ENCODE assay signal across 9 cellular contexts in genomic region chr16:4515611-4516233, GRCh38. TPM values are rescaled to one million over a fixed set of nuclear protein-coding genes. Genes with fewer than 3 reads are reported as not detected.
DNase-seq lines count a peak whose midpoint lies in the region; ATAC-seq and TF ChIP-seq lines count a peak whose summit lies in the region.
"Had no signal": no experiment of that assay in that cellular context is flagged by ENCODE, and none has a peak within 500 bp of the region (broad histone marks: within the 10 kb centered on the region; RNA-seq: fewer than 3 reads in every experiment).

No MANE protein-coding gene starts in this region.

- H3K9me3 ChIP-seq in prostate gland (no peaks in the 10 kb centered on the region), H9 (ENCODE audit: control insufficient read depth, low read depth, low read length) (no peaks in the 10 kb centered on the region)

- peaks cover 49% of the 10 kb centered on the region for H3K4me1 Mint-ChIP-seq in activated naive CD8-positive, alpha-beta T cell treated with anti-CD3 and anti-CD28 coated beads, Interleukin-2, amount 50 U/mL, for 24 hours
- peaks cover 13 to 26% of the 10 kb centered on the region in 2 experiments for H3K4me1 Mint-ChIP-seq in H9

- H3K23me2 ChIP-seq in H9 (ENCODE audit: insufficient read length, low read depth, low read length, poor library complexity, severe bottlenecking) = no peaks in the 10 kb centered on the region

- ATAC-seq in GM18861 (IDR thresholded peaks at IDR 0.05; ENCODE audit: unreplicated experiment) (peak; percentile 59), HG03460 (IDR thresholded peaks at IDR 0.05; ENCODE audit: unreplicated experiment) (peak; percentile 50), GM21528 (IDR thresholded peaks at IDR 0.05; ENCODE audit: low FRiP score, unreplicated experiment) (no peak)
- peak; percentile 68 for ATAC-seq in activated naive CD8-positive, alpha-beta T cell treated with anti-CD3 and anti-CD28 coated beads, Interleukin-2, amount 50 U/mL, for 24 hours

- H3K27ac ChIP-seq in rectal smooth muscle tissue (ENCODE audit: low read depth, low read length) (peak overlapping the region; percentile 30), prostate gland (no peak overlapping the region), H9 (ENCODE audit: insufficient read length, low read depth, low read length) (no peak overlapping the region)

- no peak overlapping the region for H3K9ac ChIP-seq in rectal smooth muscle tissue (ENCODE audit: low read length)
- H3K9ac ChIP-seq in H9 (ENCODE audit: extremely low read depth, insufficient read length, low read length) = no peak overlapping the region

- intact Hi-C loops in prostate gland (cut with DNase I) = no loop called here

- 17% methylated on average over 5 of the region's 5 CpGs for WGBS in prostate gland
- WGBS in H9 (ENCODE audit: extremely low coverage, insufficient read length, low lambda C conversion rate) = no CpG with 5 or more reads among the region's 5 CpGs

- peak overlapping the region; percentile 37 for H3K4me3 Mint-ChIP-seq in activated naive CD8-positive, alpha-beta T cell treated with anti-CD3 and anti-CD28 coated beads, Interleukin-2, amount 50 U/mL, for 24 hours
- no peak overlapping the region for H3K4me3 Mint-ChIP-seq in H9

- no peak overlapping the region for H3K23ac ChIP-seq in H9 (ENCODE audit: insufficient read length, low read depth, low read length)

- H2AFZ ChIP-seq in H9 (ENCODE audit: low read length) = no peak overlapping the region

- H3K4ac ChIP-seq in H9 (ENCODE audit: low read depth, low read length) = no peak overlapping the region

- no peak overlapping the region for H2BK20ac ChIP-seq in H9 (ENCODE audit: low read depth, low read length, poor library complexity, severe bottlenecking)

- no peaks in the 10 kb centered on the region for H3K79me1 ChIP-seq in H9 (ENCODE audit: insufficient read depth, low read depth, low read length, poor library complexity, severe bottlenecking)

- H3K36me3 ChIP-seq in rectal smooth muscle tissue (ENCODE audit: control insufficient read depth, insufficient read depth, low read length) (peaks cover 9% of the 10 kb centered on the region), prostate gland (no peaks in the 10 kb centered on the region)

- no peak overlapping the region for H3K56ac ChIP-seq in H9 (ENCODE audit: insufficient read length, low read depth, low read length)

- no peaks in the 10 kb centered on the region for H3K79me2 ChIP-seq in H9 (ENCODE audit: insufficient read depth, low read length)

- peak overlapping the region; percentile 81 for H3K27ac Mint-ChIP-seq in activated naive CD8-positive, alpha-beta T cell treated with anti-CD3 and anti-CD28 coated beads, Interleukin-2, amount 50 U/mL, for 24 hours
- H3K27ac Mint-ChIP-seq in H9 = peak overlapping the region in 1 of 3 experiments; percentile 21; a peak in 2 of 7 replicates

- TF ChIP-seq CTCF in prostate gland (IDR thresholded peaks at IDR 0.05) (no peak), H9 (conservative IDR thresholded peaks at IDR 0.05) (no peak)

- no peaks in the 10 kb centered on the region for H3K9me3 Mint-ChIP-seq in activated naive CD8-positive, alpha-beta T cell treated with anti-CD3 and anti-CD28 coated beads, Interleukin-2, amount 50 U/mL, for 24 hours
- H3K9me3 Mint-ChIP-seq in H9 = no peaks in the 10 kb centered on the region

- H3K18ac ChIP-seq in H9 (ENCODE audit: insufficient read length, low read depth, low read length) = no peak overlapping the region

- no peak overlapping the region for H3K14ac ChIP-seq in H9 (ENCODE audit: insufficient read depth, low read length)

- no peak overlapping the region for H2BK15ac ChIP-seq in H9 (ENCODE audit: low read depth, low read length)

- H3K4me2 ChIP-seq in H9 (ENCODE audit: insufficient read depth, insufficient read length, low read length) = no peak overlapping the region

- no peaks in the 10 kb centered on the region for H4K20me1 ChIP-seq in H9 (ENCODE audit: control insufficient read depth, insufficient read depth, insufficient read length)

- H4K5ac ChIP-seq in H9 (ENCODE audit: insufficient read length, low read depth, low read length) = no peak overlapping the region

- TF ChIP-seq POLR2A in prostate gland (IDR thresholded peaks at IDR 0.05) = no peak

- no peak overlapping the region for H2AK5ac ChIP-seq in H9 (ENCODE audit: insufficient read length, low read length)

- H3K4me1 ChIP-seq in rectal smooth muscle tissue (ENCODE audit: control insufficient read depth, insufficient read depth, low read length) = peaks cover 7% of the 10 kb centered on the region
- H3K4me1 ChIP-seq in prostate gland (replicated peaks) = no peaks in the 10 kb centered on the region
- no peaks in the 10 kb centered on the region for H3K4me1 ChIP-seq in H9 (ENCODE audit: insufficient read depth, low read length)

- no peak overlapping the region for H2BK12ac ChIP-seq in H9 (ENCODE audit: insufficient read length, low read depth, low read length)

- no peak overlapping the region for H4K91ac ChIP-seq in H9 (ENCODE audit: insufficient read length, low read depth, low read length)

- H3T11ph ChIP-seq in H9 (ENCODE audit: low read length) = no peak overlapping the region

- no peak overlapping the region for H4K8ac ChIP-seq in H9 (replicated peaks; ENCODE audit: insufficient read length, low read depth, low read length)

- peaks cover 18% of the 10 kb centered on the region for H3K36me3 Mint-ChIP-seq in activated naive CD8-positive, alpha-beta T cell treated with anti-CD3 and anti-CD28 coated beads, Interleukin-2, amount 50 U/mL, for 24 hours (ENCODE audit: low read depth)
- H3K36me3 Mint-ChIP-seq in H9 (ENCODE audit: insufficient read depth in 1 of 3, low read depth in 3 of 3) = peaks cover 13 to 23% (median 20%) of the 10 kb centered on the region in 3 experiments; a peak in 6 of 7 replicates

- no peak overlapping the region for H2BK5ac ChIP-seq in H9 (ENCODE audit: insufficient read length, low read length)

- H3K4me3 ChIP-seq in rectal smooth muscle tissue (ENCODE audit: low read length) (no peak overlapping the region), prostate gland (no peak overlapping the region)

- H3K27me3 ChIP-seq in rectal smooth muscle tissue (ENCODE audit: control insufficient read depth, insufficient read depth, low read length) (no peaks in the 10 kb centered on the region), prostate gland (replicated peaks; ENCODE audit: insufficient read depth) (no peaks in the 10 kb centered on the region), H9 (ENCODE audit: insufficient read depth, low read length) (no peaks in the 10 kb centered on the region)

- no peak overlapping the region for H2BK120ac ChIP-seq in H9 (ENCODE audit: low read depth, low read length, poor library complexity, severe bottlenecking)

- no peak for DNase-seq in activated naive CD8-positive, alpha-beta T cell treated with anti-CD3 and anti-CD28 coated beads, Interleukin-2, amount 50 U/mL, for 24 hours
- DNase-seq in HPDE6-E6E7 (ENCODE audit: extremely low spot score) (no peak), prostate gland (ENCODE audit: low spot score) (no peak), H9 (no peak)
- DNase-seq: SHP77 treated with DMSO at 0.1 percent for 48 hours had no signal

- H3K27me3 Mint-ChIP-seq in activated naive CD8-positive, alpha-beta T cell treated with anti-CD3 and anti-CD28 coated beads, Interleukin-2, amount 50 U/mL, for 24 hours = no peaks in the 10 kb centered on the region
- peaks cover 2% of the 10 kb centered on the region for H3K27me3 Mint-ChIP-seq in H9 (ENCODE audit: low read depth)

RNA-seq across cellular contexts. Expression of gene CDIP1, which starts 22.9 kb away (rescaled TPM):
- 10 to 100 TPM; 21.1 to 30.6 TPM for total RNA-seq in prostate gland
- 49.7 and 50.5 TPM in 2 replicates for total RNA-seq in H9 (2021)

RNA-seq across cellular contexts. Expression of gene HMOX2, which starts 39.5 kb away (rescaled TPM):
- total RNA-seq in prostate gland (10 to 100 TPM; 39.9 to 70.8 TPM), H9 (2021) (44.4 and 45.7 TPM in 2 replicates)

RNA-seq across cellular contexts. Expression of gene C16orf96, which starts 40.4 kb away (rescaled TPM):
- 1 to 10 TPM in 1 of 2 donors, under 1 TPM in 1; 0.27 to 3.8 TPM for total RNA-seq in prostate gland
- total RNA-seq in H9 (2021) = 1.4 and 2.0 TPM in 2 replicates

RNA-seq across cellular contexts. Expression of gene NMRAL1, which starts 41.3 kb away (rescaled TPM):
- total RNA-seq in prostate gland = 10 to 100 TPM; 40.8 to 90.9 TPM
- total RNA-seq in H9 (2021) = 74.1 and 78.9 TPM in 2 replicates
